In genomic region chr2:241006412-241006811, GRCh38 we compare ENCODE assay signal across 30 cellular contexts.
"Had no signal": no experiment of that assay in that cellular context is flagged by ENCODE, and none has a peak within 500 bp of the region (broad histone marks: within the 10 kb centered on the region; RNA-seq: fewer than 3 reads in every experiment).

No MANE protein-coding gene starts in this region.

- H3K27me3 Mint-ChIP-seq: activated CD8-positive, alpha-beta T cell treated with anti-CD3 and anti-CD28 coated beads for 36 hours had no signal

- H3K4me3 ChIP-seq: breast epithelium, colonic mucosa, MG63, Peyer's patch, SJCRH30 had no signal

- H3K4me3 Mint-ChIP-seq: activated CD8-positive, alpha-beta T cell treated with anti-CD3 and anti-CD28 coated beads for 36 hours; activated naive CD8-positive, alpha-beta T cell treated with anti-CD3 and anti-CD28 coated beads, Interleukin-2, amount 10 ng/mL, durations not matched to agents 7 days and 5 days; T-helper 2 cell treated with Interferon-gamma antibody and Interleukin-4, amounts not matched to agents 5 μg/mL and 100 μg/mL, for 36 hours; WTC11 had no signal

- H3K27ac Mint-ChIP-seq: activated CD8-positive, alpha-beta T cell treated with anti-CD3 and anti-CD28 coated beads for 36 hours; activated naive CD8-positive, alpha-beta T cell treated with anti-CD3 and anti-CD28 coated beads, Interleukin-2, amount 10 ng/mL, durations not matched to agents 7 days and 5 days; T-helper 2 cell treated with Interferon-gamma antibody and Interleukin-4, amounts not matched to agents 5 μg/mL and 100 μg/mL, for 36 hours; WTC11 had no signal

- H3K36me3 ChIP-seq: breast epithelium, colonic mucosa, Peyer's patch had no signal

- H3K27ac ChIP-seq: breast epithelium, colonic mucosa, Peyer's patch, RWPE1, SJCRH30 had no signal

- H3K9me3 ChIP-seq: colonic mucosa had no signal

- DNase-seq: activated CD4-positive, alpha-beta T cell treated with anti-CD3 and anti-CD28 coated beads, Interleukin-2, amount 50 U/mL, for 1 hour; activated CD8-positive, alpha-beta memory T cell treated with anti-CD3 and anti-CD28 coated beads, Interleukin-2, amount 50 U/mL, for 4 hours; activated CD8-positive, alpha-beta T cell treated with anti-CD3 and anti-CD28 coated beads for 36 hours; activated effector memory CD4-positive, alpha-beta T cell treated with Interleukin-2 at 50 U/mL for 16 hours; activated naive CD4-positive, alpha-beta T cell; activated naive CD8-positive, alpha-beta T cell treated with anti-CD3 and anti-CD28 coated beads, Interleukin-2, amount 10 ng/mL, durations not matched to agents 7 days and 5 days; aorta; caudate nucleus; colonic mucosa; MG63; MV-4-11; NCI-H1092 treated with DMSO at 0.1 percent for 48 hours; NCI-H1417 treated with DMSO at 0.1 percent for 48 hours; NCI-H1694; NCI-H2029; NCI-H2107; NCI-H2171 treated with DMSO at 0.1 percent for 48 hours; NCI-H226; NCI-H510A; NCI-H526 treated with DMSO at 0.1 percent for 48 hours; NCI-H82; Right ventricle myocardium superior; SJCRH30; SW 1271 had no signal

- ATAC-seq: activated CD8-positive, alpha-beta T cell treated with anti-CD3 and anti-CD28 coated beads for 36 hours; SK-N-SH treated with all-trans-retinoic acid at 6 μM for 48 hours; WTC11 had no signal
